Comparison of ENCODE assay signal across 17 cellular contexts in the genomic region with DNA sequence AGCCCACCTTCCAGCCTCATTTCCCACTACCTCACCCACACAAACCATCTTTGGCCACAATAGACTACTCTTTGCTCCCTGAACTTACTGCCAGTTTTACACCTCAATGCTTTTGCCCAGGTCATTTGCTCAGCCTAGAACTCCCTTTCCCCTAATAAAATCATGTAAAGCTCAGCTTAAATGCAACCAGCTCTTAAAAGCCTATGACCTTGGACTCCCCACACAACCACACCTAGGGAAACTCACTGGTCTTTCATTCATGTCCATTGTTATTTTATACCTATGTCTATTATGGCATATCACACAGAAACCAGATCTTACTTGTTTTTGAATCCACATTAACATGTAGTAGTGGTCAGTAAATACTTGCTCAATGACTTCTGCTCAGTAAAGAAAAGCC. TPM values are rescaled to one million over a fixed set of nuclear protein-coding genes. Genes with fewer than 3 reads are reported as not detected.
DNase-seq lines count a peak whose midpoint lies in the region; ATAC-seq and TF ChIP-seq lines count a peak whose summit lies in the region.
"Had no signal": no experiment of that assay in that cellular context is flagged by ENCODE, and none has a peak within 500 bp of the region (broad histone marks: within the 10 kb centered on the region; RNA-seq: fewer than 3 reads in every experiment).

No MANE protein-coding gene starts in this region.

- no peaks in the 10 kb centered on the region for H3F3A ChIP-seq in PC-3 (ENCODE audit: low read length, unreplicated experiment)

- H3K27me3 Mint-ChIP-seq in T-helper 17 cell (peaks cover 55% of the 10 kb centered on the region), chondrocyte (ENCODE audit: low read depth) (no peaks in the 10 kb centered on the region)

- BruUV-seq in PC-3 (replicated peaks; lab: Mats Ljungman, UMichigan) (no TSS peak), A673 (replicated peaks; lab: Mats Ljungman, UMichigan) (no TSS peak)

- H3K9me3 ChIP-seq in PC-3 (ENCODE audit: low read length) (no peaks in the 10 kb centered on the region), T-helper 17 cell (ENCODE audit: control insufficient read depth, low read length, poor library complexity, severe bottlenecking) (no peaks in the 10 kb centered on the region), A673 (ENCODE audit: low read depth, low read length, poor library complexity, severe bottlenecking) (peaks cover 1% of the 10 kb centered on the region)
- H3K9me3 ChIP-seq: BE2C, Caco-2, HAP-1 had no signal

- DNase-seq in PC-3 (no peak), T-helper 17 cell (no peak), epithelial cell of prostate (ENCODE audit: low read depth, low spot score) (no peak), left colon (no peak), A673 (ENCODE audit: low spot score) (no peak), chondrocyte (ENCODE audit: low spot score) (no peak), NCI-H1105 treated with DMSO at 0.1 percent for 48 hours (lab: John Stamatoyannopoulos, UW) (no peak)
- DNase-seq: ACHN; BE2C; C1 segment of cervical spinal cord; Caco-2; CD4-positive, CD25-positive, alpha-beta regulatory T cell; CD8-positive, alpha-beta memory T cell; DMS79 treated with DMSO at 0.1 percent for 48 hours; GF-D8 had no signal

- no peak overlapping the region for H3K27ac Mint-ChIP-seq in T-helper 17 cell
- no peak overlapping the region for H3K27ac Mint-ChIP-seq in chondrocyte (ENCODE audit: unreplicated experiment)

- H3K36me3 Mint-ChIP-seq in T-helper 17 cell (ENCODE audit: low read depth) (peaks cover 2% of the 10 kb centered on the region), chondrocyte (ENCODE audit: low read depth) (no peaks in the 10 kb centered on the region)
- H3K36me3 Mint-ChIP-seq: CD4-positive, CD25-positive, alpha-beta regulatory T cell had no signal

- H3K4me1 Mint-ChIP-seq in T-helper 17 cell = peaks cover 24% of the 10 kb centered on the region
- no peaks in the 10 kb centered on the region for H3K4me1 Mint-ChIP-seq in chondrocyte (ENCODE audit: low read depth)

- peak overlapping the region; percentile 64; the same call in 1 of the 2 replicates for H3K4me2 ChIP-seq in PC-3 (ENCODE audit: low read length)

- intact Hi-C loops in PC-3 (cut with micrococcal nuclease) = no loop called here
- intact Hi-C loops in left colon (cut with DNase I, micrococcal nuclease) = no loop called here
- intact Hi-C loops in A673 (cut with micrococcal nuclease; ENCODE audit: unreplicated experiment) = no loop called here

- no peak overlapping the region for H3K4me3 ChIP-seq in PC-3 (ENCODE audit: low read length)
- no peak overlapping the region for H3K4me3 ChIP-seq in A673 (ENCODE audit: low read depth, low read length, poor library complexity, severe bottlenecking)
- H3K4me3 ChIP-seq: HAP-1 had no signal

- no peaks in the 10 kb centered on the region for H3K9me2 ChIP-seq in PC-3 (replicated peaks; ENCODE audit: low read length)

- H3K79me2 ChIP-seq in PC-3 (ENCODE audit: low read length) = no peaks in the 10 kb centered on the region

- H3K9ac ChIP-seq in PC-3 (ENCODE audit: low read length) = no peak overlapping the region

- ATAC-seq in PC-3 = no peak
- no peak for ATAC-seq in T-helper 17 cell
- peak; percentile 81 for ATAC-seq in left colon
- ATAC-seq in HG02938 (IDR thresholded peaks at IDR 0.05; ENCODE audit: unreplicated experiment) = no peak

- no peak overlapping the region for H2AFZ ChIP-seq in PC-3 (ENCODE audit: low read length)

- H3K9me3 Mint-ChIP-seq in chondrocyte (ENCODE audit: low read depth) = peaks cover 5% of the 10 kb centered on the region

- H3K4me1 ChIP-seq in PC-3 (ENCODE audit: insufficient read depth, low read length) (peaks cover 21% of the 10 kb centered on the region), A673 (ENCODE audit: insufficient read depth, low read length, poor library complexity, severe bottlenecking) (no peaks in the 10 kb centered on the region)
- H3K4me1 ChIP-seq: BE2C, Caco-2, HAP-1 had no signal

- H3K27me3 ChIP-seq in PC-3 (ENCODE audit: low read length) = no peaks in the 10 kb centered on the region
- no peaks in the 10 kb centered on the region for H3K27me3 ChIP-seq in A673 (replicated peaks; ENCODE audit: insufficient read depth, low read depth, low read length, poor library complexity)

- no peak for TF ChIP-seq CTCF in PC-3 (conservative IDR thresholded peaks at IDR 0.05; ENCODE audit: low read depth, low read length)
- no peak for TF ChIP-seq CTCF in A673 (conservative IDR thresholded peaks at IDR 0.05; ENCODE audit: low read depth, low read length)
- TF ChIP-seq CTCF in chondrocyte (IDR thresholded peaks at IDR 0.05) = no peak

- POLR2A ChIA-PET in PC-3 (lab: Charles Lee; ENCODE audit: unreplicated experiment) = no interaction called here
- POLR2A ChIA-PET in A673 (lab: Charles Lee; ENCODE audit: low non-redundant PET) = no interaction called here

- peak overlapping the region; percentile 22 for H3K4me3 Mint-ChIP-seq in T-helper 17 cell
- no peak overlapping the region for H3K4me3 Mint-ChIP-seq in chondrocyte (ENCODE audit: unreplicated experiment)
- H3K4me3 Mint-ChIP-seq: CD4-positive, CD25-positive, alpha-beta regulatory T cell had no signal

- CTCF ChIA-PET in PC-3 (lab: Charles Lee) (no interaction called here), A673 (lab: Charles Lee) (no interaction called here)

- no peaks in the 10 kb centered on the region for H4K20me1 ChIP-seq in PC-3 (ENCODE audit: low read length)

- H3K36me3 ChIP-seq in PC-3 (ENCODE audit: low read depth, low read length) (no peaks in the 10 kb centered on the region), A673 (ENCODE audit: insufficient read depth, low read length, poor library complexity, severe bottlenecking) (no peaks in the 10 kb centered on the region)
- H3K36me3 ChIP-seq: BE2C, HAP-1 had no signal

- H3K27ac ChIP-seq in PC-3 (ENCODE audit: low read length) = no peak overlapping the region
- H3K27ac ChIP-seq in epithelial cell of prostate = peak overlapping the region; percentile 77
- no peak overlapping the region for H3K27ac ChIP-seq in A673 (ENCODE audit: low read depth, low read length, poor library complexity, severe bottlenecking)

RNA-seq across cellular contexts. Expression of gene XDH, which starts 14.5 kb away (rescaled TPM):
- total RNA-seq in PC-3 (2014; rRNA removed) (0.06 and 0.91 TPM in 2 replicates), T-helper 17 cell (under 1 TPM in 1 of 2 donors, not detected in 1; 0.16 TPM), left colon (10 to 100 TPM; 47.4 to 75.2 TPM), A673 (2021) (0.09 and 0.19 TPM in 2 replicates), chondrocyte (0.12 to 0.23 TPM (median 0.17 TPM) in 3 replicates)
- total RNA-seq: CD4-positive, CD25-positive, alpha-beta regulatory T cell; CD8-positive, alpha-beta memory T cell had no signal

Comparison
In these comparisons a context has a peak if more than half of its experiments do, and no peak if none do; other contexts are left out.
1. RNA of gene XDH, which starts 14.5 kb away (total RNA-seq): 47.4 to 75.2 TPM in left colon; 0.06 to 0.91 TPM in PC-3, 0.09 to 0.19 TPM in A673, 0.16 TPM in T-helper 17 cell and 0.12 to 0.23 TPM in chondrocyte; every median in the first group is over 10 times any median in the second.